In genomic region chr5:157819502-157820125, GRCh38 we compare ENCODE assay signal across 14 cellular contexts. TPM values are rescaled to one million over a fixed set of nuclear protein-coding genes. Genes with fewer than 3 reads are reported as not detected.
DNase-seq lines count a peak whose midpoint lies in the region; ATAC-seq and TF ChIP-seq lines count a peak whose summit lies in the region.
"Had no signal": no experiment of that assay in that cellular context is flagged by ENCODE, and none has a peak within 500 bp of the region (broad histone marks: within the 10 kb centered on the region; RNA-seq: fewer than 3 reads in every experiment).

No MANE protein-coding gene starts in this region.

- H3K36me3 ChIP-seq in OCI-LY1 (ENCODE audit: insufficient read depth, low read length), result peaks cover 35% of the 10 kb centered on the region
- peaks cover 0 to 7% of the 10 kb centered on the region in 2 donors for H3K36me3 ChIP-seq in gastroesophageal sphincter
- H3K36me3 ChIP-seq: prostate gland had no signal

- H3K9ac ChIP-seq in OCI-LY1 (ENCODE audit: low read length), result peak overlapping the region; percentile 34; the same call in 1 of the 2 replicates

- peaks cover 70% of the 10 kb centered on the region for H3K79me2 ChIP-seq in OCI-LY1 (ENCODE audit: insufficient read depth, low read length)

- H3K9me3 Mint-ChIP-seq in activated CD8-positive, alpha-beta T cell treated with anti-CD3 and anti-CD28 coated beads, Interleukin-2, amount 10 ng/mL, durations not matched to agents 7 days and 5 days (ENCODE audit: insufficient read depth), result no peaks in the 10 kb centered on the region
- H3K9me3 Mint-ChIP-seq in activated CD4-positive, alpha-beta T cell treated with anti-CD3 and anti-CD28 coated beads, Interleukin-2, amount 10 ng/mL, durations not matched to agents 24 days and 14 days, result no peaks in the 10 kb centered on the region

- intact Hi-C loops in activated CD4-positive, alpha-beta T cell treated with anti-CD3 and anti-CD28 coated beads, Interleukin-2, amount 10 ng/mL, durations not matched to agents 24 days and 14 days (cut with micrococcal nuclease), result loop anchor here (1.0 kb wide), 1 partner anchor 99 kb away; no protein-coding TSS in a partner anchor
- intact Hi-C loops in posterior cingulate gyrus (cut with DNase I), result loop anchor here (2.0 to 10.0 kb wide), 3 partner anchors 38 to 1285 kb away; partner anchors contain the start of gene CLINT1

- no peak for TF ChIP-seq POLR2A in gastroesophageal sphincter (IDR thresholded peaks at IDR 0.05)

- peak overlapping the region; percentile 69 for H3K27ac ChIP-seq in OCI-LY1 (ENCODE audit: low read depth, low read length, poor library complexity, severe bottlenecking)
- peak overlapping the region; percentile 61 to 67 (median 62) for H3K27ac ChIP-seq in gastroesophageal sphincter
- H3K27ac ChIP-seq: prostate gland had no signal

- no peak for ATAC-seq in gastroesophageal sphincter
- no peak for ATAC-seq in activated CD8-positive, alpha-beta T cell treated with anti-CD3 and anti-CD28 coated beads, Interleukin-2, amount 10 ng/mL, durations not matched to agents 7 days and 5 days
- no peak for ATAC-seq in HG03460 (IDR thresholded peaks at IDR 0.05; ENCODE audit: unreplicated experiment)
- ATAC-seq: activated T-cell treated with anti-CD3 and anti-CD28 coated beads, Interleukin-2, amount 50 U/mL, for 4 hours had no signal

- no peak overlapping the region for H3K4me3 ChIP-seq in OCI-LY1 (ENCODE audit: low read depth, low read length, poor library complexity, severe bottlenecking)
- no peak overlapping the region for H3K4me3 ChIP-seq in gastroesophageal sphincter
- H3K4me3 ChIP-seq in retinal pigment epithelial cell (ENCODE audit: low read length), result no peak overlapping the region
- H3K4me3 ChIP-seq: prostate gland had no signal

- H3K27ac Mint-ChIP-seq in activated CD8-positive, alpha-beta T cell treated with anti-CD3 and anti-CD28 coated beads, Interleukin-2, amount 10 ng/mL, durations not matched to agents 7 days and 5 days, result no peak overlapping the region
- H3K27ac Mint-ChIP-seq in activated CD4-positive, alpha-beta T cell treated with anti-CD3 and anti-CD28 coated beads, Interleukin-2, amount 10 ng/mL, durations not matched to agents 24 days and 14 days, result no peak overlapping the region

- peaks cover 19% of the 10 kb centered on the region for H3K36me3 Mint-ChIP-seq in activated CD8-positive, alpha-beta T cell treated with anti-CD3 and anti-CD28 coated beads, Interleukin-2, amount 10 ng/mL, durations not matched to agents 7 days and 5 days (ENCODE audit: low read depth)
- peaks cover 13% of the 10 kb centered on the region for H3K36me3 Mint-ChIP-seq in activated CD4-positive, alpha-beta T cell treated with anti-CD3 and anti-CD28 coated beads, Interleukin-2, amount 10 ng/mL, durations not matched to agents 24 days and 14 days (ENCODE audit: low read depth)

- 25 to 35% methylated on average over 2 to 4 of the region's 4 CpGs for WGBS in gastroesophageal sphincter (ENCODE audit: low coverage in 1 of 2), 2 donors

- POLR2A ChIA-PET in activated CD8-positive, alpha-beta T cell treated with anti-CD3 and anti-CD28 coated beads, Interleukin-2, amount 10 ng/mL, durations not matched to agents 7 days and 5 days (lab: Charles Lee), result no interaction called here

- H3K4me1 ChIP-seq in OCI-LY1 (ENCODE audit: insufficient read depth, low read length, severe bottlenecking) (peaks cover 44% of the 10 kb centered on the region), gastroesophageal sphincter (peaks cover 10 to 76% (median 11%) of the 10 kb centered on the region in 3 donors)
- H3K4me1 ChIP-seq: BE2C, prostate gland had no signal

- TF ChIP-seq CTCF in OCI-LY1 (IDR thresholded peaks at IDR 0.05; ENCODE audit: low read length), result no peak
- no peak for TF ChIP-seq CTCF in gastroesophageal sphincter (IDR thresholded peaks at IDR 0.05)
- TF ChIP-seq CTCF in retinal pigment epithelial cell (conservative IDR thresholded peaks at IDR 0.05; ENCODE audit: low read depth, low read length), result no peak

- no peaks in the 10 kb centered on the region for H3F3A ChIP-seq in OCI-LY1 (ENCODE audit: insufficient read depth, low read length)

- H3K9me2 ChIP-seq in OCI-LY1 (ENCODE audit: low read depth, low read length), result no peaks in the 10 kb centered on the region

- H3K4me3 Mint-ChIP-seq in activated CD8-positive, alpha-beta T cell treated with anti-CD3 and anti-CD28 coated beads, Interleukin-2, amount 10 ng/mL, durations not matched to agents 7 days and 5 days, result no peak overlapping the region
- H3K4me3 Mint-ChIP-seq in activated CD4-positive, alpha-beta T cell treated with anti-CD3 and anti-CD28 coated beads, Interleukin-2, amount 10 ng/mL, durations not matched to agents 24 days and 14 days, result no peak overlapping the region
- H3K4me3 Mint-ChIP-seq: activated T-cell treated with anti-CD3 and anti-CD28 coated beads, Interleukin-2, amount 50 U/mL, for 4 hours had no signal

- H3K4me2 ChIP-seq in OCI-LY1 (ENCODE audit: low read length), result no peak overlapping the region

- DNase-seq in COR-L47 (lab: John Stamatoyannopoulos, UW), result peak; percentile 32
- DNase-seq in retinal pigment epithelial cell (ENCODE audit: low read depth), result peak; percentile 43
- no peak for DNase-seq in activated CD8-positive, alpha-beta T cell treated with anti-CD3 and anti-CD28 coated beads, Interleukin-2, amount 10 ng/mL, durations not matched to agents 7 days and 5 days
- no peak for DNase-seq in activated CD4-positive, alpha-beta T cell treated with anti-CD3 and anti-CD28 coated beads, Interleukin-2, amount 10 ng/mL, durations not matched to agents 24 days and 14 days
- no peak for DNase-seq in posterior cingulate gyrus
- DNase-seq: activated T-cell treated with anti-CD3 and anti-CD28 coated beads, Interleukin-2, amount 50 U/mL, for 4 hours; BE2C; caudate nucleus; kidney glomerular epithelial cell; NCI-H345 had no signal

- H2AFZ ChIP-seq in OCI-LY1 (ENCODE audit: low read length), result no peak overlapping the region

- H3K4me1 Mint-ChIP-seq in activated CD8-positive, alpha-beta T cell treated with anti-CD3 and anti-CD28 coated beads, Interleukin-2, amount 10 ng/mL, durations not matched to agents 7 days and 5 days (ENCODE audit: low read depth), result peaks cover 25% of the 10 kb centered on the region
- peaks cover 17% of the 10 kb centered on the region for H3K4me1 Mint-ChIP-seq in activated CD4-positive, alpha-beta T cell treated with anti-CD3 and anti-CD28 coated beads, Interleukin-2, amount 10 ng/mL, durations not matched to agents 24 days and 14 days

- H3K9me3 ChIP-seq in OCI-LY1 (ENCODE audit: low read length) (no peaks in the 10 kb centered on the region), gastroesophageal sphincter (no peaks in the 10 kb centered on the region)
- H3K9me3 ChIP-seq: BE2C, prostate gland had no signal

- TF ChIP-seq EP300 in gastroesophageal sphincter (IDR thresholded peaks at IDR 0.05), result no peak

- CTCF ChIA-PET in activated CD8-positive, alpha-beta T cell treated with anti-CD3 and anti-CD28 coated beads, Interleukin-2, amount 10 ng/mL, durations not matched to agents 7 days and 5 days (lab: Charles Lee), result interaction anchor here (0.7 to 4.4 kb wide), 11 partner anchors 9 to 1287 kb away, joined by 3 to 94 read pairs (median 4); no protein-coding TSS in a partner anchor

- no peaks in the 10 kb centered on the region for H3K27me3 Mint-ChIP-seq in activated CD8-positive, alpha-beta T cell treated with anti-CD3 and anti-CD28 coated beads, Interleukin-2, amount 10 ng/mL, durations not matched to agents 7 days and 5 days (ENCODE audit: low read depth)
- no peaks in the 10 kb centered on the region for H3K27me3 Mint-ChIP-seq in activated CD4-positive, alpha-beta T cell treated with anti-CD3 and anti-CD28 coated beads, Interleukin-2, amount 10 ng/mL, durations not matched to agents 24 days and 14 days

- no peaks in the 10 kb centered on the region for H3K27me3 ChIP-seq in OCI-LY1 (ENCODE audit: insufficient read depth, low read length)
- no peaks in the 10 kb centered on the region for H3K27me3 ChIP-seq in gastroesophageal sphincter
- H3K27me3 ChIP-seq: BE2C had no signal

- H4K20me1 ChIP-seq in OCI-LY1 (ENCODE audit: insufficient read depth, low read length), result no peaks in the 10 kb centered on the region

RNA-seq across cellular contexts. Expression of gene CLINT1, which starts 39.3 kb away (rescaled TPM):
- 100 to 1,000 TPM in 2 of 4 donors, 10 to 100 TPM in 2; 69.1 to 103 (median 88.6) TPM for total RNA-seq in gastroesophageal sphincter
- total RNA-seq in activated CD8-positive, alpha-beta T cell treated with anti-CD3 and anti-CD28 coated beads, Interleukin-2, amount 10 ng/mL, durations not matched to agents 7 days and 5 days, result 10 to 100 TPM; 65.7 to 67.2 TPM
- 91.9 and 92.1 TPM in 2 replicates for total RNA-seq in activated CD4-positive, alpha-beta T cell treated with anti-CD3 and anti-CD28 coated beads, Interleukin-2, amount 10 ng/mL, durations not matched to agents 24 days and 14 days

Comparison
In these comparisons a context has a peak if more than half of its experiments do, and no peak if none do; other contexts are left out.
1. DNase-seq: peak in COR-L47 (single experiment) and retinal pigment epithelial cell (single experiment); none in activated CD8-positive, alpha-beta T cell treated with anti-CD3 and anti-CD28 coated beads, Interleukin-2, amount 10 ng/mL, durations not matched to agents 7 days and 5 days (single experiment), activated CD4-positive, alpha-beta T cell treated with anti-CD3 and anti-CD28 coated beads, Interleukin-2, amount 10 ng/mL, durations not matched to agents 24 days and 14 days (single experiment) and posterior cingulate gyrus (0 of 10).